In the genomic region with DNA sequence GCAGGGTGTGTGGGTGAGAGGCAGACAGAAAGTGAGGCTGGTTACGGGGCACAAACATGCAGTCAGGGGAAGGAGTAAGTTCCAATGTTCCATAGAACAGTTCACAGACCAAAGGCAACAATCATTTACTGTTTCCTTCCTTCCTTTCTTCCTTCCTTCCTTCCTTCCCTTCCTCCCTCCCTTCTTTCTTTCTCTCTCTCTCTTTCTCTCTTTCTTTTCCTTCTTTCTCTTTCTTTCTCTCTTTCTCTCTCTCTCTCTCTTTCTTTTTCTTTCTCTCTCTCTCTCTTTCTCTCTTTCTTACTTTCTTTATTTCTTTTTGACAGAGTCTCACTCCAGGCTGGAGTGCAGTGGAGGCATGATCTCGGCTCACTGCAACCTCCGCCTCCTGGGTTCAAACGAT, we compare ENCODE assay signal across 32 cellular contexts.
"Had no signal": no experiment of that assay in that cellular context is flagged by ENCODE, and none has a peak within 500 bp of the region (broad histone marks: within the 10 kb centered on the region; RNA-seq: fewer than 3 reads in every experiment).

No MANE protein-coding gene starts in this region.

- H3K4me1 Mint-ChIP-seq: activated T-helper 17 cell treated with anti-CD3 and anti-CD28 coated beads, Interleukin-2, amount 50 U/mL, for 72 hours; brain had no signal

- ATAC-seq: activated CD8-positive, alpha-beta memory T cell treated with anti-CD3 and anti-CD28 coated beads, Interleukin-2, amount 10 ng/mL, durations not matched to agents 7 days and 5 days; activated CD8-positive, alpha-beta T cell treated with anti-CD3 and anti-CD28 coated beads, Interleukin-2, amount 10 ng/mL, durations not matched to agents 7 days and 5 days; activated naive CD4-positive, alpha-beta T cell treated with anti-CD3 and anti-CD28 coated beads, Interleukin-2, amount 50 U/mL, for 72 hours; activated T-cell treated with anti-CD3 and anti-CD28 coated beads, Interleukin-2, amount 50 U/mL, for 4 hours; activated T-helper 17 cell treated with anti-CD3 and anti-CD28 coated beads, Interleukin-2, amount 50 U/mL, for 72 hours; heart right ventricle; T-cell; WTC11 had no signal

- H3K27ac Mint-ChIP-seq: activated CD4-positive, alpha-beta T cell treated with anti-CD3 and anti-CD28 coated beads, Interleukin-2, amount 10 ng/mL, durations not matched to agents 7 days and 5 days; activated CD8-positive, alpha-beta memory T cell treated with anti-CD3 and anti-CD28 coated beads, Interleukin-2, amount 10 ng/mL, durations not matched to agents 7 days and 5 days; activated CD8-positive, alpha-beta T cell treated with anti-CD3 and anti-CD28 coated beads, Interleukin-2, amount 10 ng/mL, durations not matched to agents 7 days and 5 days; activated naive CD4-positive, alpha-beta T cell treated with anti-CD3 and anti-CD28 coated beads, Interleukin-2, amount 50 U/mL, for 72 hours; activated naive CD8-positive, alpha-beta T cell treated with anti-CD3 and anti-CD28 coated beads, Interleukin-2, amount 10 ng/mL, durations not matched to agents 7 days and 5 days; activated T-helper 17 cell treated with anti-CD3 and anti-CD28 coated beads, Interleukin-2, amount 50 U/mL, for 72 hours; brain; T-cell; WTC11 had no signal

- H3K36me3 ChIP-seq: ascending aorta, breast epithelium, cardiac muscle cell, colonic mucosa, heart right ventricle had no signal

- H3K9me3 Mint-ChIP-seq: activated CD4-positive, alpha-beta T cell treated with anti-CD3 and anti-CD28 coated beads, Interleukin-2, amount 10 ng/mL, durations not matched to agents 7 days and 5 days; activated naive CD4-positive, alpha-beta T cell treated with anti-CD3 and anti-CD28 coated beads, Interleukin-2, amount 50 U/mL, for 72 hours; activated naive CD8-positive, alpha-beta T cell treated with anti-CD3 and anti-CD28 coated beads, Interleukin-2, amount 10 ng/mL, durations not matched to agents 7 days and 5 days; activated T-cell treated with anti-CD3 and anti-CD28 coated beads, Interleukin-2, amount 50 U/mL, for 4 hours; activated T-helper 17 cell treated with anti-CD3 and anti-CD28 coated beads, Interleukin-2, amount 50 U/mL, for 72 hours; T-cell; WTC11 had no signal

- FAIRE-seq: endometrium, endothelial cell of umbilical vein, frontal cortex had no signal

- H3K4me3 ChIP-seq: ascending aorta, breast epithelium, cardiac muscle cell, colonic mucosa, heart right ventricle had no signal

- DNase-seq: activated CD4-positive, alpha-beta T cell treated with anti-CD3 and anti-CD28 coated beads for 1 hour; activated CD4-positive, alpha-beta T cell treated with anti-CD3 and anti-CD28 coated beads for 4 hours; activated CD4-positive, alpha-beta T cell treated with anti-CD3 and anti-CD28 coated beads, Interleukin-2, amount 10 ng/mL, durations not matched to agents 7 days and 5 days; activated CD4-positive, alpha-beta T cell treated with anti-CD3 and anti-CD28 coated beads, Interleukin-2, amount 50 U/mL, for 4 hours; activated CD8-positive, alpha-beta memory T cell treated with anti-CD3 and anti-CD28 coated beads, Interleukin-2, amount 10 ng/mL, durations not matched to agents 7 days and 5 days; activated CD8-positive, alpha-beta memory T cell treated with anti-CD3 and anti-CD28 coated beads, Interleukin-2, amount 50 U/mL, for 4 hours; activated CD8-positive, alpha-beta T cell treated with anti-CD3 and anti-CD28 coated beads, Interleukin-2, amount 10 ng/mL, durations not matched to agents 7 days and 5 days; activated effector memory CD4-positive, alpha-beta T cell treated with Interleukin-2 at 50 U/mL for 16 hours; activated gamma-delta T cell treated with Interleukin-2 at 50 U/mL for 16 hours; activated naive CD4-positive, alpha-beta T cell treated with Interleukin-2 at 50 U/mL for 16 hours; activated naive CD8-positive, alpha-beta T cell treated with anti-CD3 and anti-CD28 coated beads, Interleukin-2, amount 10 ng/mL, durations not matched to agents 7 days and 5 days; activated T-cell treated with anti-CD3 and anti-CD28 coated beads, Interleukin-2, amount 50 U/mL, for 4 hours; central memory CD4-positive, alpha-beta T cell; cerebellar nuclear complex; colonic mucosa; effector CD8-positive, alpha-beta T cell; heart right ventricle; SW 1271; T-cell; T-helper 2 cell had no signal

- H3K27ac ChIP-seq: ascending aorta, breast epithelium, cardiac muscle cell, colonic mucosa, epithelial cell of prostate, heart right ventricle, VCaP had no signal

- H3K4me1 ChIP-seq: colonic mucosa had no signal

- H3K36me3 Mint-ChIP-seq: activated CD8-positive, alpha-beta memory T cell treated with anti-CD3 and anti-CD28 coated beads, Interleukin-2, amount 10 ng/mL, durations not matched to agents 7 days and 5 days; activated naive CD4-positive, alpha-beta T cell treated with anti-CD3 and anti-CD28 coated beads, Interleukin-2, amount 50 U/mL, for 72 hours; activated naive CD8-positive, alpha-beta T cell treated with anti-CD3 and anti-CD28 coated beads, Interleukin-2, amount 10 ng/mL, durations not matched to agents 7 days and 5 days; brain; T-cell; WTC11 had no signal

- H3K4me3 Mint-ChIP-seq: activated CD4-positive, alpha-beta T cell treated with anti-CD3 and anti-CD28 coated beads, Interleukin-2, amount 10 ng/mL, durations not matched to agents 7 days and 5 days; activated CD8-positive, alpha-beta memory T cell treated with anti-CD3 and anti-CD28 coated beads, Interleukin-2, amount 10 ng/mL, durations not matched to agents 7 days and 5 days; activated CD8-positive, alpha-beta T cell treated with anti-CD3 and anti-CD28 coated beads, Interleukin-2, amount 10 ng/mL, durations not matched to agents 7 days and 5 days; activated naive CD8-positive, alpha-beta T cell treated with anti-CD3 and anti-CD28 coated beads, Interleukin-2, amount 10 ng/mL, durations not matched to agents 7 days and 5 days; activated T-cell treated with anti-CD3 and anti-CD28 coated beads, Interleukin-2, amount 50 U/mL, for 4 hours; activated T-helper 17 cell treated with anti-CD3 and anti-CD28 coated beads, Interleukin-2, amount 50 U/mL, for 72 hours; brain; T-cell; WTC11 had no signal

- H3K9me3 ChIP-seq: ascending aorta, breast epithelium, colonic mucosa, heart right ventricle had no signal
